Comparison of ENCODE assay signal across 11 cellular contexts in genomic region chr6:105898286-105898685, GRCh38.
DNase-seq lines count a peak whose midpoint lies in the region; ATAC-seq, FAIRE-seq and TF ChIP-seq lines count a peak whose summit lies in the region.
"Had no signal": no experiment of that assay in that cellular context is flagged by ENCODE, and none has a peak within 500 bp of the region (broad histone marks: within the 10 kb centered on the region; RNA-seq: fewer than 3 reads in every experiment).

No MANE protein-coding gene starts in this region.

- CTCF ChIA-PET in Caco-2 (lab: Charles Lee): no interaction called here

- POLR2A ChIA-PET in Caco-2 (lab: Charles Lee): no interaction called here

- H3K4me1 ChIP-seq in GM23248 (ENCODE audit: insufficient read depth) (peaks cover 45% of the 10 kb centered on the region), kidney (ENCODE audit: control insufficient read depth in 1 of 2, insufficient read depth in 1 of 2, low read depth in 1 of 2, low read length in 2 of 2) (no peaks in the 10 kb centered on the region), Caco-2 (peaks cover 37% of the 10 kb centered on the region)

- no peaks in the 10 kb centered on the region for H3K9me2 ChIP-seq in GM23248 (ENCODE audit: insufficient read depth)

- DNase-seq in GM23248 (peak; percentile 80), glomerular visceral epithelial cell (ENCODE audit: extremely low spot score) (peak; percentile 8), kidney (no peak), Caco-2 (no peak), GDM1 (lab: John Stamatoyannopoulos, UW) (no peak), putamen (ENCODE audit: low spot score) (no peak)
- DNase-seq: GOT3, NCI-H526 had no signal

- H3K27ac ChIP-seq in GM23248 (peak overlapping the region; percentile 36; the same call in 1 of the 2 replicates), kidney (ENCODE audit: low read depth in 2 of 2, low read length in 2 of 2) (no peak overlapping the region)
- H3K27ac ChIP-seq: thoracic aorta had no signal

- H3K9me3 Mint-ChIP-seq in Caco-2 (ENCODE audit: unreplicated experiment): peaks cover 19% of the 10 kb centered on the region

- no peak overlapping the region for H3K27ac Mint-ChIP-seq in Caco-2 (ENCODE audit: unreplicated experiment)

- H3K27me3 ChIP-seq in GM23248 (replicated peaks; ENCODE audit: insufficient read depth) (no peaks in the 10 kb centered on the region), Caco-2 (replicated peaks; ENCODE audit: control insufficient read depth, insufficient read depth, low read length) (no peaks in the 10 kb centered on the region)

- H3K4me1 Mint-ChIP-seq in Caco-2 (ENCODE audit: low read depth, unreplicated experiment): peaks cover 11% of the 10 kb centered on the region

- no peaks in the 10 kb centered on the region for H3K27me3 Mint-ChIP-seq in Caco-2 (ENCODE audit: insufficient read depth, unreplicated experiment)

- in situ Hi-C loops in GM23248 (cut with MboI): no loop called here

- no peak overlapping the region for H3K4me3 ChIP-seq in GM23248
- no peak overlapping the region for H3K4me3 ChIP-seq in kidney (ENCODE audit: low read length in 2 of 2)
- no peak overlapping the region for H3K4me3 ChIP-seq in Caco-2 (ENCODE audit: low read depth, low read length)
- H3K4me3 ChIP-seq: thoracic aorta had no signal

- no peaks in the 10 kb centered on the region for H4K20me1 ChIP-seq in GM23248 (ENCODE audit: insufficient read depth)

- H3K4me2 ChIP-seq in GM23248 (ENCODE audit: unreplicated experiment): peak overlapping the region; percentile 9

- BruUV-seq in Caco-2 (replicated peaks; lab: Mats Ljungman, UMichigan): no TSS peak

- H3K4me3 Mint-ChIP-seq in Caco-2 (ENCODE audit: unreplicated experiment): no peak overlapping the region

- TF ChIP-seq CTCF in kidney (IDR thresholded peaks at IDR 0.05; ENCODE audit: borderline replicate concordance, extremely low read depth, insufficient read depth) (no peak), Caco-2 (IDR thresholded peaks at IDR 0.05; ENCODE audit: insufficient read depth in 1 of 2, low read depth in 1 of 2, low read length in 1 of 2, severe bottlenecking in 1 of 2, unreplicated experiment in 1 of 2) (no peak)

- peak; percentile 84 for ATAC-seq in GM18907 (IDR thresholded peaks at IDR 0.05; ENCODE audit: unreplicated experiment)
- ATAC-seq in HG03565 (IDR thresholded peaks at IDR 0.05; ENCODE audit: unreplicated experiment): peak; percentile 72

- no peak overlapping the region for H3K9ac ChIP-seq in GM23248
- no peak overlapping the region for H3K9ac ChIP-seq in kidney (ENCODE audit: low read length in 2 of 2)

- H3F3A ChIP-seq in GM23248 (ENCODE audit: insufficient read depth): peaks cover 55% of the 10 kb centered on the region

- no peaks in the 10 kb centered on the region for H3K9me3 ChIP-seq in GM23248 (ENCODE audit: low read depth)
- H3K9me3 ChIP-seq in kidney (ENCODE audit: control insufficient read depth in 1 of 2, low read length in 2 of 2): no peaks in the 10 kb centered on the region
- H3K9me3 ChIP-seq in Caco-2: no peaks in the 10 kb centered on the region
- H3K9me3 ChIP-seq: thoracic aorta had no signal

- H3K36me3 Mint-ChIP-seq in Caco-2 (ENCODE audit: insufficient read depth, unreplicated experiment): peaks cover 7% of the 10 kb centered on the region

- H3K79me2 ChIP-seq in GM23248 (ENCODE audit: insufficient read depth): no peaks in the 10 kb centered on the region

- peak overlapping the region; percentile 25; the same call in 1 of the 2 replicates for H2AFZ ChIP-seq in GM23248

- no peak for FAIRE-seq in kidney (lab: Jason Lieb, UNC)

- H3K36me3 ChIP-seq in GM23248 (ENCODE audit: low read depth): no peaks in the 10 kb centered on the region
- H3K36me3 ChIP-seq in kidney (ENCODE audit: control insufficient read depth in 1 of 2, insufficient read depth in 2 of 2, low read length in 2 of 2): no peaks in the 10 kb centered on the region
- H3K36me3 ChIP-seq in Caco-2 (ENCODE audit: control insufficient read depth, insufficient read depth, low read length): no peaks in the 10 kb centered on the region
- H3K36me3 ChIP-seq: thoracic aorta had no signal

- intact Hi-C loops in kidney (cut with DNase I): no loop called here
- intact Hi-C loops in Caco-2 (cut with micrococcal nuclease; ENCODE audit: unreplicated experiment): loop anchor here (5.0 to 10.0 kb wide), 2 partner anchors 166 to 187 kb away; partner anchors contain the start of gene PRDM1

- 3 to 6% methylated on average over 5 of the region's 5 CpGs for WGBS in GM23248 (ENCODE audit: low coverage in 1 of 2, low lambda C conversion rate in 2 of 2, missing lambda C conversion rate in 2 of 2), 2 experiments

Comparison
In these comparisons a context has a peak if more than half of its experiments do, and no peak if none do; other contexts are left out.
1. DNase-seq: peak in GM23248 (single experiment) and glomerular visceral epithelial cell (single experiment); none in kidney (single experiment), Caco-2 (0 of 2), GDM1 (single experiment) and putamen (single experiment).